Comparison of ENCODE assay signal across 18 cellular contexts in the genomic region with DNA sequence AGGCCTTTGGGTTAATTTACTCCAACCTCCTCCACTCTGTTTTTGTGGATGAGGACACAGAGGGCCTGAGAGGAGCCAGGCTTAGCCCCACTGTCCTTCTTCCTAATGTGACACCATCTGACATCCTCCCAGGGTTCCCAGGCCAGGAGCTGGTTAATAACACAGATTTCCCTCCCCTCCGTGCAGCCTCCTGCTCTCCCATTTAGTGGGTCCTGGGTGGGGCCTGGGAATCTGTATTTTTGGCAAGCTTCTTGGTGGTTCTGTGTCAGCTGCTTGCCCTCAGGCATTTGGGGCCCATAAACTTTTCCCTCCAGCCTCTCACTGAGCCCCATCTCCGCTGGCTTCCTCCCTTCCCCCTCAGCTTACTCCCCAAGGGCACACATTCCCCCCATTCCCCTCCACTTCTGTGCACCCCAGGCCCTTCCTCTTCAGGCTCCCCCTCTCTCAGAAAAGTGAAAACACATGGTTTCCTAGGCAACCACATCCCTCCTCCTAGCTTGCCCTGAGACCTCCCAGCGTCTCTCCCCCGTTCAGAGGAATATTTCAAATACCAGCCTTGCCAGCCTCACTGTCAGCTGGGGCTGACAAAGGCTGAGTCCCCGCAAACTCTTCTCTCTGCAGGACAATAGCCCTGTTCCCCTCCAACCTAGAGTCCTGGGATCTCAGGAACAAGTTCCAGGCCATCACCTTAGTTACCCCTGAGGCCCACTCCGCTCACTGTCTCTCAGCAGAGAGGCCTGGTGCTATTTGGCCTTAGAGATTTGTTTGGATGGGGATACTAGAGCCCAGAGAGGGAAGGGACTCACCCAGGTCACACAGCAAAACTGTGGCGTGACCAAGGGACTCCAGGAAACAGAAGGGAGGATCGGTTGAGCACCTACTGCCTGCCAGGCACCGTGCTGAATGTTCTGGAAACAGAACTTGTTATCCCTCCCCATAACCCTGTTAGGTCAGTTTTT. TPM values are rescaled to one million over a fixed set of nuclear protein-coding genes. Genes with fewer than 3 reads are reported as not detected.
DNase-seq lines count a peak whose midpoint lies in the region; ATAC-seq and TF ChIP-seq lines count a peak whose summit lies in the region.
"Had no signal": no experiment of that assay in that cellular context is flagged by ENCODE, and none has a peak within 500 bp of the region (broad histone marks: within the 10 kb centered on the region; RNA-seq: fewer than 3 reads in every experiment).

No MANE protein-coding gene starts in this region.

- H3K4me3 Mint-ChIP-seq in GM23338 = peak overlapping the region; percentile 18; the same call in 1 of the 3 replicates
- H3K4me3 Mint-ChIP-seq: activated CD4-positive, alpha-beta memory T cell treated with anti-CD3 and anti-CD28 coated beads for 36 hours; CD14-positive monocyte had no signal

- H4K20me1 ChIP-seq in GM23338 (replicated peaks; ENCODE audit: insufficient read depth) = no peaks in the 10 kb centered on the region
- H4K20me1 ChIP-seq in osteoblast (ENCODE audit: insufficient read depth, low read length) = no peaks in the 10 kb centered on the region
- H4K20me1 ChIP-seq in GM23248 (ENCODE audit: insufficient read depth) = no peaks in the 10 kb centered on the region

- TF ChIP-seq CTCF in GM23338 (conservative IDR thresholded peaks at IDR 0.05; ENCODE audit: low read depth in 2 of 2) (no peak), osteoblast (IDR thresholded peaks at IDR 0.05; ENCODE audit: extremely low read depth, low read depth, low read length) (no peak)

- H3K27me3 Mint-ChIP-seq in GM23338 (ENCODE audit: insufficient read depth, low read depth, poor library complexity) = peaks cover 30% of the 10 kb centered on the region

- H3K27ac Mint-ChIP-seq in GM23338 = peak overlapping the region; percentile 66; the same call in 1 of the 2 replicates
- H3K27ac Mint-ChIP-seq: activated CD4-positive, alpha-beta memory T cell treated with anti-CD3 and anti-CD28 coated beads for 36 hours; CD14-positive monocyte had no signal

- no peak overlapping the region for H3K9ac ChIP-seq in GM23248

- H2AFZ ChIP-seq in GM23338 (no peak overlapping the region), osteoblast (ENCODE audit: low read length) (no peak overlapping the region), GM23248 (no peak overlapping the region)

- H3K27ac ChIP-seq in GM23338 (ENCODE audit: low read depth) (peak overlapping the region; percentile 68), osteoblast (ENCODE audit: low read depth, low read length) (no peak overlapping the region), GM23248 (no peak overlapping the region)
- H3K27ac ChIP-seq: breast epithelium, psoas muscle, RWPE1 had no signal

- H3K4me1 Mint-ChIP-seq in GM23338 = peaks cover 44% of the 10 kb centered on the region

- peak overlapping the region; percentile 47; the same call in 1 of the 2 replicates for H3K4me2 ChIP-seq in GM23338
- no peak overlapping the region for H3K4me2 ChIP-seq in osteoblast (ENCODE audit: insufficient read depth, low read length)
- no peak overlapping the region for H3K4me2 ChIP-seq in GM23248 (ENCODE audit: unreplicated experiment)

- no peaks in the 10 kb centered on the region for H3K36me3 ChIP-seq in GM23338 (ENCODE audit: insufficient read depth)
- H3K36me3 ChIP-seq in osteoblast (ENCODE audit: insufficient read depth, low read length) = no peaks in the 10 kb centered on the region
- H3K36me3 ChIP-seq in GM23248 (ENCODE audit: low read depth) = no peaks in the 10 kb centered on the region
- H3K36me3 ChIP-seq: breast epithelium had no signal

- no peaks in the 10 kb centered on the region for H3K36me3 Mint-ChIP-seq in GM23338 (ENCODE audit: low read depth)
- H3K36me3 Mint-ChIP-seq: activated CD4-positive, alpha-beta memory T cell treated with anti-CD3 and anti-CD28 coated beads for 36 hours had no signal

- 87 to 89% methylated on average over 8 to 9 of the region's 9 CpGs for WGBS in GM23248 (ENCODE audit: low coverage in 1 of 2, low lambda C conversion rate in 2 of 2, missing lambda C conversion rate in 2 of 2), 2 experiments

- peaks cover 7% of the 10 kb centered on the region; the same call in 1 of the 2 replicates for H3F3A ChIP-seq in GM23338 (replicated peaks; ENCODE audit: low read depth)
- H3F3A ChIP-seq in GM23248 (ENCODE audit: insufficient read depth) = no peaks in the 10 kb centered on the region

- no peaks in the 10 kb centered on the region for H3K79me2 ChIP-seq in GM23338 (replicated peaks; ENCODE audit: insufficient read depth)
- no peaks in the 10 kb centered on the region for H3K79me2 ChIP-seq in osteoblast (ENCODE audit: insufficient read depth, low read length)
- H3K79me2 ChIP-seq in GM23248 (ENCODE audit: insufficient read depth) = no peaks in the 10 kb centered on the region

- no peaks in the 10 kb centered on the region for H3K9me3 ChIP-seq in osteoblast (ENCODE audit: low read depth, low read length)
- no peaks in the 10 kb centered on the region for H3K9me3 ChIP-seq in GM23248 (ENCODE audit: low read depth)
- H3K9me3 ChIP-seq: breast epithelium, psoas muscle had no signal

- H3K9me3 Mint-ChIP-seq in GM23338 = no peaks in the 10 kb centered on the region
- H3K9me3 Mint-ChIP-seq: activated CD4-positive, alpha-beta memory T cell treated with anti-CD3 and anti-CD28 coated beads for 36 hours had no signal

- H3K9me2 ChIP-seq in GM23338 (ENCODE audit: insufficient read depth) (no peaks in the 10 kb centered on the region), GM23248 (ENCODE audit: insufficient read depth) (no peaks in the 10 kb centered on the region)

- peaks cover 40% of the 10 kb centered on the region for H3K4me1 ChIP-seq in GM23338 (ENCODE audit: insufficient read depth)
- H3K4me1 ChIP-seq in osteoblast (ENCODE audit: insufficient read depth, low read length) = no peaks in the 10 kb centered on the region
- H3K4me1 ChIP-seq in GM23248 (ENCODE audit: insufficient read depth) = no peaks in the 10 kb centered on the region; the same call in 1 of the 2 replicates
- H3K4me1 ChIP-seq: breast epithelium, psoas muscle had no signal

- peak; percentile 54 for ATAC-seq in GM23338
- ATAC-seq in SK-N-SH treated with all-trans-retinoic acid at 6 μM for 48 hours = peak; percentile 81
- no peak for ATAC-seq in esophagus mucosa
- ATAC-seq: psoas muscle; stimulated activated naive CD8-positive, alpha-beta T cell treated with anti-CD3 and anti-CD28 coated beads, Interleukin-15, Interleukin-2, amounts not matched to agents 100 U/mL and 50 U/mL, for 24 hours had no signal

- H3K27me3 ChIP-seq in GM23338 (ENCODE audit: insufficient read depth) (no peaks in the 10 kb centered on the region), osteoblast (ENCODE audit: insufficient read depth, low read length) (no peaks in the 10 kb centered on the region), GM23248 (replicated peaks; ENCODE audit: insufficient read depth) (no peaks in the 10 kb centered on the region)
- H3K27me3 ChIP-seq: breast epithelium had no signal

- in situ Hi-C loops in GM23248 (cut with MboI) = no loop called here

- DNase-seq in GM23338 (ENCODE audit: low spot score) = peak; percentile 95
- DNase-seq in iPS DF 19.7 (ENCODE audit: low read depth, low spot score) = peak; percentile 82
- peak; percentile 80 for DNase-seq in osteoblast (ENCODE audit: insufficient read length, low spot score, missing footprints)
- no peak for DNase-seq in GM23248
- no peak for DNase-seq in activated CD4-positive, alpha-beta T cell treated with anti-CD3 and anti-CD28 coated beads for 4 hours
- DNase-seq in NCI-H1092 (lab: John Stamatoyannopoulos, UW) = no peak
- DNase-seq: activated CD4-positive, alpha-beta memory T cell treated with anti-CD3 and anti-CD28 coated beads for 36 hours; activated effector memory CD4-positive, alpha-beta T cell treated with Interleukin-2 at 50 U/mL for 16 hours; GF-D8; HCEC 1CT; psoas muscle; stimulated activated naive CD8-positive, alpha-beta T cell treated with anti-CD3 and anti-CD28 coated beads, Interleukin-15, Interleukin-2, amounts not matched to agents 100 U/mL and 50 U/mL, for 24 hours; T1000 had no signal

- H3K4me3 ChIP-seq in GM23338 (no peak overlapping the region), osteoblast (ENCODE audit: insufficient read depth, low read length) (no peak overlapping the region), GM23248 (no peak overlapping the region)
- H3K4me3 ChIP-seq: breast epithelium, psoas muscle had no signal

TF ChIP-seq in GM23338, 12 proteins besides CTCF, POLR2A, EP300 and RAD21 (continues in another document):
- TF ChIP-seq EZH2phosphoT487 (IDR thresholded peaks at IDR 0.05; ENCODE audit: unreplicated experiment) = no peak

TF ChIP-seq in SK-N-SH treated with all-trans-retinoic acid at 6 μM for 48 hours, 23 proteins besides CTCF, POLR2A, EP300 and RAD21 (continues in another document):
- TF ChIP-seq ZFP3 (CRISPR knock-in tag; IDR thresholded peaks at IDR 0.05) (no peak), CSRNP3 (CRISPR knock-in tag; IDR thresholded peaks at IDR 0.05) (no peak), GLIS3 (CRISPR knock-in tag; IDR thresholded peaks at IDR 0.05) (no peak), ZC3H10 (CRISPR knock-in tag; IDR thresholded peaks at IDR 0.05) (no peak), SNAI2 (CRISPR knock-in tag; IDR thresholded peaks at IDR 0.05) (no peak), TOX (CRISPR knock-in tag; IDR thresholded peaks at IDR 0.05; ENCODE audit: borderline replicate concordance) (no peak), BACH2 (CRISPR knock-in tag; IDR thresholded peaks at IDR 0.05; ENCODE audit: borderline replicate concordance) (no peak)

RNA-seq across cellular contexts. Expression of gene SMAD6, which starts 44.7 kb away (rescaled TPM):
- total RNA-seq in GM23338 (2014; rRNA removed; shearing (Covaris generic)) = 11.9 and 15.7 TPM in 2 replicates
- polyA plus RNA-seq in GM23338 (2016; fragmentation: Nextera tagmentation; extraction: Ambion mirVana) = 1.6 and 2.1 TPM in 2 replicates
- 28.9 and 31.8 TPM in 2 replicates for total RNA-seq in osteoblast
- total RNA-seq in GM23248 (2014; rRNA removed; shearing (Covaris generic)) = 24.0 and 32.9 TPM in 2 replicates
- 3.5 and 3.6 TPM in 2 replicates for polyA plus RNA-seq in GM23248 (2016; fragmentation: Nextera tagmentation; extraction: Ambion mirVana)
- total RNA-seq in esophagus mucosa = 1.2 TPM
- polyA plus RNA-seq: CD14-positive monocyte had no signal

Comparison
In these comparisons a context has a peak if more than half of its experiments do, and no peak if none do; other contexts are left out.
1. DNase-seq: peak in GM23338 (single experiment), iPS DF 19.7 (single experiment) and osteoblast (single experiment); none in GM23248 (single experiment), activated CD4-positive, alpha-beta T cell treated with anti-CD3 and anti-CD28 coated beads for 4 hours (0 of 2) and NCI-H1092 (single experiment).